ENCODE assay signal across 14 cellular contexts in genomic region chr7:116356979-116357378, GRCh38.
DNase-seq lines count a peak whose midpoint lies in the region; TF ChIP-seq lines count a peak whose summit lies in the region.
"Had no signal": no experiment of that assay in that cellular context is flagged by ENCODE, and none has a peak within 500 bp of the region (broad histone marks: within the 10 kb centered on the region; RNA-seq: fewer than 3 reads in every experiment).

No MANE protein-coding gene starts in this region.

- H3K4me3 Mint-ChIP-seq in nephron progenitor cell = no peak overlapping the region
- H3K4me3 Mint-ChIP-seq: type B pancreatic cell, WTC11 had no signal

- H3K9me3 ChIP-seq in A673 (ENCODE audit: low read depth, low read length, poor library complexity, severe bottlenecking) = peaks cover 12% of the 10 kb centered on the region
- H3K9me3 ChIP-seq: BE2C had no signal

- peaks cover 11% of the 10 kb centered on the region for H3K9me3 Mint-ChIP-seq in nephron progenitor cell
- H3K9me3 Mint-ChIP-seq: WTC11 had no signal

- POLR2A ChIA-PET in A673 (lab: Charles Lee; ENCODE audit: low non-redundant PET) = no interaction called here

- peaks cover 53% of the 10 kb centered on the region for H3K4me1 ChIP-seq in A673 (ENCODE audit: insufficient read depth, low read length, poor library complexity, severe bottlenecking)
- H3K4me1 ChIP-seq: BE2C had no signal

- peak overlapping the region; percentile 29 for H3K27ac Mint-ChIP-seq in nephron progenitor cell
- H3K27ac Mint-ChIP-seq: type B pancreatic cell, WTC11 had no signal

- intact Hi-C loops in A673 (cut with micrococcal nuclease; ENCODE audit: unreplicated experiment) = no loop called here

- CTCF ChIA-PET in A673 (lab: Charles Lee) = no interaction called here

- no peak for TF ChIP-seq CTCF in A673 (conservative IDR thresholded peaks at IDR 0.05; ENCODE audit: low read depth, low read length)
- TF ChIP-seq CTCF in coronary artery (IDR thresholded peaks at IDR 0.05) = no peak
- TF ChIP-seq CTCF in nephron progenitor cell (IDR thresholded peaks at IDR 0.05) = no peak

- peak overlapping the region; percentile 86 for H3K27ac ChIP-seq in A673 (ENCODE audit: low read depth, low read length, poor library complexity, severe bottlenecking)
- H3K27ac ChIP-seq in coronary artery = peak overlapping the region; percentile 46 to 89

- H3K36me3 Mint-ChIP-seq in nephron progenitor cell (ENCODE audit: low read depth) = no peaks in the 10 kb centered on the region
- H3K36me3 Mint-ChIP-seq: type B pancreatic cell, WTC11 had no signal

- H3K36me3 ChIP-seq in A673 (ENCODE audit: insufficient read depth, low read length, poor library complexity, severe bottlenecking) = no peaks in the 10 kb centered on the region
- H3K36me3 ChIP-seq: BE2C had no signal

- H3K4me3 ChIP-seq in A673 (ENCODE audit: low read depth, low read length, poor library complexity, severe bottlenecking) (no peak overlapping the region), coronary artery (no peak overlapping the region)

- BruUV-seq in A673 (replicated peaks; lab: Mats Ljungman, UMichigan) = no TSS peak

- no peak for DNase-seq in A673 (ENCODE audit: low spot score)
- DNase-seq in NCI-H345 treated with DMSO at 0.1 percent for 48 hours (lab: John Stamatoyannopoulos, UW; ENCODE audit: unreplicated experiment) = peak; percentile 38
- DNase-seq in coronary artery (ENCODE audit: low spot score) = no peak
- DNase-seq in nephron progenitor cell = peak; percentile 73
- DNase-seq in stimulated activated CD4-positive, alpha-beta T cell treated with anti-CD3 and anti-CD28 coated beads, Interleukin-15, amount 100 ng/mL, for 24 hours = no peak
- DNase-seq in activated CD4-positive, CD25-positive, alpha-beta regulatory T cell (lab: John Stamatoyannopoulos, UW) = no peak
- no peak for DNase-seq in stimulated activated CD8-positive, alpha-beta memory T cell treated with anti-CD3 and anti-CD28 coated beads, Interleukin-4, amount 100 ng/mL, for 48 hours
- DNase-seq in activated naive CD4-positive, alpha-beta T cell treated with anti-CD3 and anti-CD28 coated beads, Interleukin-2, amount 50 U/mL, for 16 hours = no peak
- DNase-seq: activated effector memory CD4-positive, alpha-beta T cell treated with anti-CD3 and anti-CD28 coated beads, Interleukin-2, amount 50 U/mL, for 16 hours; BE2C; NCI-H1436; OCI-M1 had no signal

- peaks cover 8% of the 10 kb centered on the region for H3K27me3 Mint-ChIP-seq in nephron progenitor cell (ENCODE audit: low read depth, poor library complexity)
- H3K27me3 Mint-ChIP-seq: type B pancreatic cell had no signal

- H3K4me1 Mint-ChIP-seq in nephron progenitor cell = peaks cover 50% of the 10 kb centered on the region

- no peaks in the 10 kb centered on the region for H3K27me3 ChIP-seq in A673 (replicated peaks; ENCODE audit: insufficient read depth, low read depth, low read length, poor library complexity)
- H3K27me3 ChIP-seq: BE2C had no signal

Comparison
In these comparisons a context has a peak if more than half of its experiments do, and no peak if none do; other contexts are left out.
1. DNase-seq: peak in NCI-H345 treated with DMSO at 0.1 percent for 48 hours (single experiment) and nephron progenitor cell (single experiment); none in A673 (single experiment), coronary artery (single experiment), stimulated activated CD4-positive, alpha-beta T cell treated with anti-CD3 and anti-CD28 coated beads, Interleukin-15, amount 100 ng/mL, for 24 hours (single experiment), activated CD4-positive, CD25-positive, alpha-beta regulatory T cell (0 of 4), stimulated activated CD8-positive, alpha-beta memory T cell treated with anti-CD3 and anti-CD28 coated beads, Interleukin-4, amount 100 ng/mL, for 48 hours (single experiment) and activated naive CD4-positive, alpha-beta T cell treated with anti-CD3 and anti-CD28 coated beads, Interleukin-2, amount 50 U/mL, for 16 hours (single experiment).